Comparison of ENCODE assay signal across 16 cellular contexts in genomic region chr9:91919621-91920020, GRCh38. TPM values are rescaled to one million over a fixed set of nuclear protein-coding genes. Genes with fewer than 3 reads are reported as not detected.
"Had no signal": no experiment of that assay in that cellular context is flagged by ENCODE, and none has a peak within 500 bp of the region (broad histone marks: within the 10 kb centered on the region; RNA-seq: fewer than 3 reads in every experiment).

No MANE protein-coding gene starts in this region.

- DNase-seq: KBM-7, NCI-H1092, NCI-H1105 treated with DMSO at 0.1 percent for 48 hours, NCI-H1417 treated with DMSO at 0.1 percent for 48 hours, NCI-H1694, NCI-H1930, NCI-H2081, NCI-H2107, NCI-H2227 treated with DMSO at 0.1 percent for 48 hours, NCI-H524, NCI-H774, Right ventricle myocardium superior, RPMI8226, SIG-M5 had no signal

RNA-seq across cellular contexts. Expression of gene ROR2, which starts 30.4 kb away (rescaled TPM):
- total RNA-seq: HT-29, LHCN-M2 had no signal
